In the genomic region with DNA sequence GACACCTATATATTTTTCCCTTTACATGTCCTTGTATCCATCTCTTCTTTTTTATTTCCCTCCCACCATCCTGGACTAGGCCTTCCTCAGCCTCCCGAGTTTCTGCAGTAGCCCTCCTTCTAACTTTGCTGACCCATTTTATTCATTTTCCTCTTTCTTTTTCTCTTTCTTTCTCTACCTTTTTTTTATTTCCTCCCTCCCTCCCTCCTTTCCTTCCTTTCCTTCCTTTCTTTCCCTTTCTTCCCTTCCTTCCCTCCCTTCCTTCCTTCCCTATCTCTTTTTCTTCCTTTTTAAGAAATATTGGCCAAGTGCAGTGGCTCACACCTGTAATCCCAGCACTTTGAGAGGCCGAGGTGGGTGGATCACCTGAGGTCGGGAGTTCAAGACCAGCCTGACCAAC, we compare ENCODE assay signal across 9 cellular contexts. TPM values are rescaled to one million over a fixed set of nuclear protein-coding genes. Genes with fewer than 3 reads are reported as not detected.
"Had no signal": no experiment of that assay in that cellular context is flagged by ENCODE, and none has a peak within 500 bp of the region (broad histone marks: within the 10 kb centered on the region; RNA-seq: fewer than 3 reads in every experiment).

No MANE protein-coding gene starts in this region.

- DNase-seq: GM23248, GOT3, H7, HFFc6, KG1 had no signal

- H3K4me3 Mint-ChIP-seq: HFFc6, IgD-negative memory B cell had no signal

- H3K4me1 ChIP-seq: HAP-1 had no signal

- H3K27me3 Mint-ChIP-seq: IgD-negative memory B cell had no signal

- H3K36me3 ChIP-seq: HAP-1 had no signal

- H3K27ac Mint-ChIP-seq: HFFc6, IgD-negative memory B cell had no signal

- H3K36me3 Mint-ChIP-seq: IgD-negative memory B cell had no signal

- H3K9me3 Mint-ChIP-seq: HFFc6, IgD-negative memory B cell had no signal

- H2AFZ ChIP-seq: GM23248 had no signal

- H3K27ac ChIP-seq: GM23248, HL-60 had no signal

- H3K9ac ChIP-seq: GM23248 had no signal

- H3K4me3 ChIP-seq: GM23248, HAP-1 had no signal

- ATAC-seq: HepG2 had no signal

- H3K9me3 ChIP-seq: HAP-1 had no signal

RNA-seq across cellular contexts. Expression of a gene that starts 26.9 kb away (rescaled TPM):
- polyA plus RNA-seq: IgD-negative memory B cell had no signal
